Comparison of ENCODE assay signal across 16 cellular contexts in the genomic region with DNA sequence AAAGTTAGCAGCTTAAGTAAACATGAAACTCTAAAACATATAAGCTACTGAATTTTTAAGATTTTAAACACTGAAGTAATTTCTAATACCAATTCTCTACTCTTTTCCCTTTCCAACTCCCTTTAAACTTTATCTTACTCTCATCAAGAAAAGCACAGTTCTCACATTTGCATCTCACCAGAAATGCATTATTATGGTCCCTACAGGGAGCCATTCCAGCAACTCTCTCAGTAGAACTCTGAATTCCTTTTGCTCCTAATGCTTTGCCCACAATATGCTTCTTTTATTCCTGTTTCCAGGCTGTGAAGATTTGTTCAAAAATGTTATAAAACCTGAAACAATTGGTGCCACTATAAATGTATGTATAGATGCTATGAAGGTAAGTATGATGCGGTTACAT.
DNase-seq lines count a peak whose midpoint lies in the region; ATAC-seq and TF ChIP-seq lines count a peak whose summit lies in the region.
"Had no signal": no experiment of that assay in that cellular context is flagged by ENCODE, and none has a peak within 500 bp of the region (broad histone marks: within the 10 kb centered on the region; RNA-seq: fewer than 3 reads in every experiment).

No MANE protein-coding gene starts in this region.

- H3K36me3 ChIP-seq in GM23338 (ENCODE audit: insufficient read depth), result no peaks in the 10 kb centered on the region
- no peaks in the 10 kb centered on the region for H3K36me3 ChIP-seq in HUES48 (ENCODE audit: control insufficient read depth, insufficient read depth, low read length)
- H3K36me3 ChIP-seq: BLaER1, HAP-1 had no signal

- H3K4me3 ChIP-seq in GM23338 (peak overlapping the region; percentile 0; the same call in 1 of the 2 replicates), HUES48 (ENCODE audit: low read depth, low read length) (peak overlapping the region; percentile 42; the same call in 1 of the 2 replicates)
- H3K4me3 ChIP-seq: BLaER1, HAP-1 had no signal

- no peak for TF ChIP-seq CTCF in GM23338 (conservative IDR thresholded peaks at IDR 0.05; ENCODE audit: low read depth in 2 of 2)

- H3F3A ChIP-seq in GM23338 (replicated peaks; ENCODE audit: low read depth), result no peaks in the 10 kb centered on the region

- no peaks in the 10 kb centered on the region for H3K27me3 ChIP-seq in GM23338 (ENCODE audit: insufficient read depth)
- no peaks in the 10 kb centered on the region for H3K27me3 ChIP-seq in HUES48 (ENCODE audit: control insufficient read depth, insufficient read depth, low read length)
- H3K27me3 ChIP-seq: BLaER1 had no signal

- H3K36me3 Mint-ChIP-seq in GM23338 (ENCODE audit: low read depth), result peaks cover 8% of the 10 kb centered on the region; the same call in 2 of the 3 replicates
- peaks cover 5% of the 10 kb centered on the region for H3K36me3 Mint-ChIP-seq in central memory CD8-positive, alpha-beta T cell (ENCODE audit: insufficient read depth)

- H3K4me3 Mint-ChIP-seq in GM23338, result peak overlapping the region; percentile 48
- H3K4me3 Mint-ChIP-seq in central memory CD8-positive, alpha-beta T cell, result no peak overlapping the region
- H3K4me3 Mint-ChIP-seq: CD8-positive, alpha-beta memory T cell had no signal

- H3K9me2 ChIP-seq in GM23338 (ENCODE audit: insufficient read depth), result no peaks in the 10 kb centered on the region

- H3K4me1 Mint-ChIP-seq in GM23338, result peaks cover 41% of the 10 kb centered on the region
- no peaks in the 10 kb centered on the region for H3K4me1 Mint-ChIP-seq in central memory CD8-positive, alpha-beta T cell

- no peaks in the 10 kb centered on the region for H4K20me1 ChIP-seq in GM23338 (replicated peaks; ENCODE audit: insufficient read depth)
- H4K20me1 ChIP-seq: BLaER1 had no signal

- H3K79me2 ChIP-seq in GM23338 (replicated peaks; ENCODE audit: insufficient read depth), result no peaks in the 10 kb centered on the region

- H2AFZ ChIP-seq in GM23338, result no peak overlapping the region

- H3K9me3 Mint-ChIP-seq in GM23338, result no peaks in the 10 kb centered on the region
- H3K9me3 Mint-ChIP-seq in central memory CD8-positive, alpha-beta T cell, result no peaks in the 10 kb centered on the region
- H3K9me3 Mint-ChIP-seq: CD8-positive, alpha-beta memory T cell had no signal

- H3K27ac ChIP-seq in GM23338 (ENCODE audit: low read depth) (peak overlapping the region; percentile 66), HUES48 (ENCODE audit: low read depth, low read length) (peak overlapping the region; percentile 90), caudate nucleus (ENCODE audit: low read depth, low read length) (no peak overlapping the region)
- H3K27ac ChIP-seq: BLaER1 had no signal

- DNase-seq in GM23338 (ENCODE audit: low spot score), result peak; percentile 75
- no peak for DNase-seq in central memory CD8-positive, alpha-beta T cell (ENCODE audit: low spot score in 2 of 2)
- peak; percentile 22 for DNase-seq in iPS-NIHi11 (ENCODE audit: low spot score)
- DNase-seq in NCI-H345 (lab: John Stamatoyannopoulos, UW), result no peak
- no peak for DNase-seq in caudate nucleus (lab: John Stamatoyannopoulos, UW)
- DNase-seq: 8988T; AML-193; Caco-2; CD8-positive, alpha-beta memory T cell; DND-41; GDM1 had no signal

- H3K9ac ChIP-seq in HUES48 (ENCODE audit: low read depth, low read length), result no peak overlapping the region
- H3K9ac ChIP-seq: BLaER1 had no signal

- H3K27me3 Mint-ChIP-seq in GM23338 (ENCODE audit: insufficient read depth, low read depth, poor library complexity), result peaks cover 7% of the 10 kb centered on the region
- no peaks in the 10 kb centered on the region for H3K27me3 Mint-ChIP-seq in central memory CD8-positive, alpha-beta T cell
- H3K27me3 Mint-ChIP-seq: CD8-positive, alpha-beta memory T cell had no signal

- peak; percentile 88 for ATAC-seq in GM23338
- no peak for ATAC-seq in central memory CD8-positive, alpha-beta T cell (replicated peaks; ENCODE audit: extremely low read depth, poor library complexity, severe bottlenecking)
- no peak for ATAC-seq in HG03460 (IDR thresholded peaks at IDR 0.05; ENCODE audit: unreplicated experiment)
- no peak for ATAC-seq in GM18502 (IDR thresholded peaks at IDR 0.05; ENCODE audit: poor library complexity, unreplicated experiment)

- peak overlapping the region; percentile 34 for H3K4me2 ChIP-seq in GM23338
- H3K4me2 ChIP-seq: BLaER1 had no signal

- H3K4me1 ChIP-seq in GM23338 (ENCODE audit: insufficient read depth) (peaks cover 32% of the 10 kb centered on the region), HUES48 (ENCODE audit: control insufficient read depth, insufficient read depth, low read length) (peaks cover 41% of the 10 kb centered on the region)
- H3K4me1 ChIP-seq: BLaER1, Caco-2 had no signal

- no peaks in the 10 kb centered on the region for H3K9me3 ChIP-seq in HUES48 (ENCODE audit: control insufficient read depth, insufficient read depth, low read length)
- H3K9me3 ChIP-seq: BLaER1, Caco-2, HAP-1 had no signal

- H3K27ac Mint-ChIP-seq in GM23338, result peak overlapping the region; percentile 53
- H3K27ac Mint-ChIP-seq in central memory CD8-positive, alpha-beta T cell (ENCODE audit: low read depth), result peak overlapping the region; percentile 30
- H3K27ac Mint-ChIP-seq: CD8-positive, alpha-beta memory T cell had no signal

TF ChIP-seq in GM23338, 12 proteins besides CTCF, POLR2A, EP300 and RAD21:
- TF ChIP-seq, protein P1, sequence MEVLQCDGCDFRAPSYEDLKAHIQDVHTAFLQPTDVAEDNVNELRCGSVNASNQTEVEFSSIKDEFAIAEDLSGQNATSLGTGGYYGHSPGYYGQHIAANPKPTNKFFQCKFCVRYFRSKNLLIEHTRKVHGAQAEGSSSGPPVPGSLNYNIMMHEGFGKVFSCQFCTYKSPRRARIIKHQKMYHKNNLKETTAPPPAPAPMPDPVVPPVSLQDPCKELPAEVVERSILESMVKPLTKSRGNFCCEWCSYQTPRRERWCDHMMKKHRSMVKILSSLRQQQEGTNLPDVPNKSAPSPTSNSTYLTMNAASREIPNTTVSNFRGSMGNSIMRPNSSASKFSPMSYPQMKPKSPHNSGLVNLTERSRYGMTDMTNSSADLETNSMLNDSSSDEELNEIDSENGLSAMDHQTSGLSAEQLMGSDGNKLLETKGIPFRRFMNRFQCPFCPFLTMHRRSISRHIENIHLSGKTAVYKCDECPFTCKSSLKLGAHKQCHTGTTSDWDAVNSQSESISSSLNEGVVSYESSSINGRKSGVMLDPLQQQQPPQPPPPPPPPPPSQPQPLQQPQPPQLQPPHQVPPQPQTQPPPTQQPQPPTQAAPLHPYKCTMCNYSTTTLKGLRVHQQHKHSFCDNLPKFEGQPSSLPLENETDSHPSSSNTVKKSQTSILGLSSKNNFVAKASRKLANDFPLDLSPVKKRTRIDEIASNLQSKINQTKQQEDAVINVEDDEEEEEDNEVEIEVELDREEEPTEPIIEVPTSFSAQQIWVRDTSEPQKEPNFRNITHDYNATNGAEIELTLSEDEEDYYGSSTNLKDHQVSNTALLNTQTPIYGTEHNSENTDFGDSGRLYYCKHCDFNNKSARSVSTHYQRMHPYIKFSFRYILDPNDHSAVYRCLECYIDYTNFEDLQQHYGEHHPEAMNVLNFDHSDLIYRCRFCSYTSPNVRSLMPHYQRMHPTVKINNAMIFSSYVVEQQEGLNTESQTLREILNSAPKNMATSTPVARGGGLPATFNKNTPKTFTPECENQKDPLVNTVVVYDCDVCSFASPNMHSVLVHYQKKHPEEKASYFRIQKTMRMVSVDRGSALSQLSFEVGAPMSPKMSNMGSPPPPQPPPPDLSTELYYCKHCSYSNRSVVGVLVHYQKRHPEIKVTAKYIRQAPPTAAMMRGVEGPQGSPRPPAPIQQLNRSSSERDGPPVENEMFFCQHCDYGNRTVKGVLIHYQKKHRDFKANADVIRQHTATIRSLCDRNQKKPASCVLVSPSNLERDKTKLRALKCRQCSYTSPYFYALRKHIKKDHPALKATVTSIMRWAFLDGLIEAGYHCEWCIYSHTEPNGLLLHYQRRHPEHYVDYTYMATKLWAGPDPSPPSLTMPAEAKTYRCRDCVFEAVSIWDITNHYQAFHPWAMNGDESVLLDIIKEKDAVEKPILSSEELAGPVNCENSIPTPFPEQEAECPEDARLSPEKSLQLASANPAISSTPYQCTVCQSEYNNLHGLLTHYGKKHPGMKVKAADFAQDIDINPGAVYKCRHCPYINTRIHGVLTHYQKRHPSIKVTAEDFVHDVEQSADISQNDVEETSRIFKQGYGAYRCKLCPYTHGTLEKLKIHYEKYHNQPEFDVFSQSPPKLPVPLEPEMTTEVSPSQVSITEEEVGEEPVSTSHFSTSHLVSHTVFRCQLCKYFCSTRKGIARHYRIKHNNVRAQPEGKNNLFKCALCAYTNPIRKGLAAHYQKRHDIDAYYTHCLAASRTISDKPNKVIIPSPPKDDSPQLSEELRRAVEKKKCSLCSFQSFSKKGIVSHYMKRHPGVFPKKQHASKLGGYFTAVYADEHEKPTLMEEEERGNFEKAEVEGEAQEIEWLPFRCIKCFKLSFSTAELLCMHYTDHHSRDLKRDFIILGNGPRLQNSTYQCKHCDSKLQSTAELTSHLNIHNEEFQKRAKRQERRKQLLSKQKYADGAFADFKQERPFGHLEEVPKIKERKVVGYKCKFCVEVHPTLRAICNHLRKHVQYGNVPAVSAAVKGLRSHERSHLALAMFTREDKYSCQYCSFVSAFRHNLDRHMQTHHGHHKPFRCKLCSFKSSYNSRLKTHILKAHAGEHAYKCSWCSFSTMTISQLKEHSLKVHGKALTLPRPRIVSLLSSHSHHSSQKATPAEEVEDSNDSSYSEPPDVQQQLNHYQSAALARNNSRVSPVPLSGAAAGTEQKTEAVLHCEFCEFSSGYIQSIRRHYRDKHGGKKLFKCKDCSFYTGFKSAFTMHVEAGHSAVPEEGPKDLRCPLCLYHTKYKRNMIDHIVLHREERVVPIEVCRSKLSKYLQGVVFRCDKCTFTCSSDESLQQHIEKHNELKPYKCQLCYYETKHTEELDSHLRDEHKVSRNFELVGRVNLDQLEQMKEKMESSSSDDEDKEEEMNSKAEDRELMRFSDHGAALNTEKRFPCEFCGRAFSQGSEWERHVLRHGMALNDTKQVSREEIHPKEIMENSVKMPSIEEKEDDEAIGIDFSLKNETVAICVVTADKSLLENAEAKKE (CRISPR knock-in tag; IDR thresholded peaks at IDR 0.05), result no peak
- TF ChIP-seq NANOG (IDR thresholded peaks at IDR 0.05; ENCODE audit: borderline replicate concordance), result peak; percentile 25; the same call in 1 of the 2 replicates

Comparison
In these comparisons a context has a peak if more than half of its experiments do, and no peak if none do; other contexts are left out.
1. DNase-seq: peak in GM23338 (single experiment) and iPS-NIHi11 (single experiment); none in central memory CD8-positive, alpha-beta T cell (0 of 2), NCI-H345 (single experiment) and caudate nucleus (0 of 61).